ENCODE assay signal across 1 cellular context in the genomic region with DNA sequence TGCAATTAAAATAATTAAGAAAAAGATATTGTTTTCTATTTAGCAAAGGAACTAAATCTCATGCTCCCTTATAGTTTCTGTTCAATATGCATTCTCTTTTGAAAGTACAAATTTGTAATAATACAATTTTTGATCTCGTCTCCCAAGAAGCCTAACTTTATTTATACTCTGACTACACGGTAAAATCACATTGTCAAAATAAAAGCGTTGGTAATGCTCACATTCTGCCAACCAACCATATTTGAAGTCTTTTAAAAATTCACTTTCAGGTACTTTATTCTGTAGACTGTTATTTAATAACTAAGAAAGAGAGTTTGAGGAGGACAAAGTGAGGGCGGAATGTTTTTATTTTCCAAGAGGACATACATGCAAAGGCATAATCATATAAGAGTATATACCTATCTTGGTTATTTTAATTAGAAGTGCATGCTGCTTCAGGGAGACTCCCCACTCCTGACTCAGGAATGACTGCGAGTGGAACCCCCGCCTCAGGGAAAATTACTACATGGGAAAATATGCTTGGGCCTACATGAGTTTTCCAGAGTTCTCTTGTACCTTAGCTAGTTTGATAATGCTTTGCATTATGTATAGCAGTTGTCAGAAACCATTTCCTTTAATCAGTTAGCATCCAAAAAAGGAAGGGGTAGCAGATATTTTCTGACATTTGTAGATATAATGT.
TF ChIP-seq lines count a peak whose summit lies in the region.

No MANE protein-coding gene starts in this region.

TF ChIP-seq in K562, 482 proteins besides CTCF, POLR2A, EP300 and RAD21 (continued from another document):
- TF ChIP-seq, protein P1, sequence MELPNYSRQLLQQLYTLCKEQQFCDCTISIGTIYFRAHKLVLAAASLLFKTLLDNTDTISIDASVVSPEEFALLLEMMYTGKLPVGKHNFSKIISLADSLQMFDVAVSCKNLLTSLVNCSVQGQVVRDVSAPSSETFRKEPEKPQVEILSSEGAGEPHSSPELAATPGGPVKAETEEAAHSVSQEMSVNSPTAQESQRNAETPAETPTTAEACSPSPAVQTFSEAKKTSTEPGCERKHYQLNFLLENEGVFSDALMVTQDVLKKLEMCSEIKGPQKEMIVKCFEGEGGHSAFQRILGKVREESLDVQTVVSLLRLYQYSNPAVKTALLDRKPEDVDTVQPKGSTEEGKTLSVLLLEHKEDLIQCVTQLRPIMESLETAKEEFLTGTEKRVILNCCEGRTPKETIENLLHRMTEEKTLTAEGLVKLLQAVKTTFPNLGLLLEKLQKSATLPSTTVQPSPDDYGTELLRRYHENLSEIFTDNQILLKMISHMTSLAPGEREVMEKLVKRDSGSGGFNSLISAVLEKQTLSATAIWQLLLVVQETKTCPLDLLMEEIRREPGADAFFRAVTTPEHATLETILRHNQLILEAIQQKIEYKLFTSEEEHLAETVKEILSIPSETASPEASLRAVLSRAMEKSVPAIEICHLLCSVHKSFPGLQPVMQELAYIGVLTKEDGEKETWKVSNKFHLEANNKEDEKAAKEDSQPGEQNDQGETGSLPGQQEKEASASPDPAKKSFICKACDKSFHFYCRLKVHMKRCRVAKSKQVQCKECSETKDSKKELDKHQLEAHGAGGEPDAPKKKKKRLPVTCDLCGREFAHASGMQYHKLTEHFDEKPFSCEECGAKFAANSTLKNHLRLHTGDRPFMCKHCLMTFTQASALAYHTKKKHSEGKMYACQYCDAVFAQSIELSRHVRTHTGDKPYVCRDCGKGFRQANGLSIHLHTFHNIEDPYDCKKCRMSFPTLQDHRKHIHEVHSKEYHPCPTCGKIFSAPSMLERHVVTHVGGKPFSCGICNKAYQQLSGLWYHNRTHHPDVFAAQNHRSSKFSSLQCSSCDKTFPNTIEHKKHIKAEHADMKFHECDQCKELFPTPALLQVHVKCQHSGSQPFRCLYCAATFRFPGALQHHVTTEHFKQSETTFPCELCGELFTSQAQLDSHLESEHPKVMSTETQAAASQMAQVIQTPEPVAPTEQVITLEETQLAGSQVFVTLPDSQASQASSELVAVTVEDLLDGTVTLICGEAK (IDR thresholded peaks at IDR 0.05) = peak; percentile 79
- TF ChIP-seq, protein P1 (CRISPR knock-in tag; IDR thresholded peaks at IDR 0.05) = no peak
